In the genomic region with DNA sequence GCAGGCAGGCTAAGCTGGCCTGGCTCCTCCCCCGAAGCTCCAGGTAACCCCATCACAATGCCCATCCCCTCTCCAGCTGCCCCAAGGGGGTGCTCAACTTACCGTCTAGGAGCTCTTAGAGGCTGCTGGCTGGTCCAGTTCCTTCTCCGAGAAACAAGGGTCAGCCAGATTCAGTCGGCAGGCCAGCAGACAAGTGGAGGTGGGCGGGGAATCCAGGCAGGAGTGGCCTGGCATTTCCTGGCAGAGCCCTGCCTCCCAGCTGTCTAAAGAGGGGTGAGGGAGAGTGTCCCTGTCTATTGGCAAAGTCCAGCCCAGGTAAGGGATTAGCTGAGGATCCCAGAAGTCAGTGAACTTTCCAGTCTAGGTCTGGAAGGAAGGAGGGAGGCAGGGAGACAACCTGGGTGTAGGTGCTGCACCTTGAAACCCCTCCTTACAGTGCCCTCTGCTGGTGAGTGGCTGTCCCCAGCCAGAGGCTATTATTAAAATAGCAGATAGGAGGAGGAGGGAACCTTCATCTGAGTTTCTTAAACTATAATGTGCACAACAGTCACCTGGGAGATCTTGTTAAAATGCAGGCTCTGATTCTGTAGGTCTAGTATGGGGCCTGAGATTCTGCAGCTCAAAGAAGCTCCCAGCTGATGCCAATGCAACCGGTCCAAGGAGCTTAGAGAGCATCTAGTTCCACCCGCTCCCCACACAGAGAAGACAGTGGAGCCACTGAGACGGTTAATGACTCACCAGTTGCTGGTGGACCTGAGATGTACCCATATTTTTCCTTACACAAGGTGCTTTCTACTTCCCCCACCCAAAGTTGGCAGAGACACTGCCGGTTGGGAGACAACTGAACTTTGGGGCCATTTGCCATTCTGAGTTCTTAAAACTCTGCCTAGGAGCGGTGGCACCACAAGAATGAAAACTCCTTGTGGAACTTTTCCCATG, we compare ENCODE assay signal across 9 cellular contexts. TPM values are rescaled to one million over a fixed set of nuclear protein-coding genes. Genes with fewer than 3 reads are reported as not detected.
A peak's percentile ranks its signal among the peaks of the same experiment; 100 is the strongest.
DNase-seq lines count a peak whose midpoint lies in the region; ATAC-seq, FAIRE-seq and TF ChIP-seq lines count a peak whose summit lies in the region.
"Had no signal": no experiment of that assay in that cellular context is flagged by ENCODE, and none has a peak within 500 bp of the region (broad histone marks: within the 10 kb centered on the region; RNA-seq: fewer than 3 reads in every experiment).

A gene with protein sequence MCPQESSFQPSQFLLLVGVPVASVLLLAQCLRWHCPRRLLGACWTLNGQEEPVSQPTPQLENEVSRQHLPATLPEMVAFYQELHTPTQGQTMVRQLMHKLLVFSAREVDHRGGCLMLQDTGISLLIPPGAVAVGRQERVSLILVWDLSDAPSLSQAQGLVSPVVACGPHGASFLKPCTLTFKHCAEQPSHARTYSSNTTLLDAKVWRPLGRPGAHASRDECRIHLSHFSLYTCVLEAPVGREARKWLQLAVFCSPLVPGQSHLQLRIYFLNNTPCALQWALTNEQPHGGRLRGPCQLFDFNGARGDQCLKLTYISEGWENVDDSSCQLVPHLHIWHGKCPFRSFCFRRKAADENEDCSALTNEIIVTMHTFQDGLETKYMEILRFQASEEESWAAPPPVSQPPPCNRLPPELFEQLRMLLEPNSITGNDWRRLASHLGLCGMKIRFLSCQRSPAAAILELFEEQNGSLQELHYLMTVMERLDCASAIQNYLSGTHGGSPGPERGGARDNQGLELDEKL (minus strand): TSS at position 162 of the 939 bp plus-strand sequence. CDS start 4,147 bp downstream, outside the sequence.

- H3K9ac ChIP-seq in kidney (ENCODE audit: low read length in 2 of 2), result peak within 1 kb of the TSS; percentile 43 to 57

- no peak within 1 kb of the TSS for H3K27ac Mint-ChIP-seq in T-helper 17 cell
- H3K27ac Mint-ChIP-seq in brain, result peak within 1 kb of the TSS in 1 of 5 experiments; percentile 61

- FAIRE-seq in kidney (lab: Jason Lieb, UNC), result no peak

- H3K4me1 ChIP-seq in kidney (ENCODE audit: control insufficient read depth in 1 of 2, insufficient read depth in 1 of 2, low read depth in 1 of 2, low read length in 2 of 2), result peaks cover 6 to 21% of the 10 kb centered on the region in 2 donors

- intact Hi-C loops in kidney (cut with DNase I), result no loop called here

- H3K27ac ChIP-seq in kidney (ENCODE audit: low read depth in 2 of 2, low read length in 2 of 2), result peak within 1 kb of the TSS; percentile 86 to 91

- TF ChIP-seq CTCF in brain (conservative IDR thresholded peaks at IDR 0.05) (peak; percentile 38 to 62), kidney (IDR thresholded peaks at IDR 0.05; ENCODE audit: borderline replicate concordance, extremely low read depth, insufficient read depth) (peak; percentile 64)

- H3K4me3 Mint-ChIP-seq in T-helper 17 cell (no peak within 1 kb of the TSS), brain (peak within 1 kb of the TSS in 1 of 5 experiments; percentile 75)
- H3K4me3 Mint-ChIP-seq: T-helper 1 cell treated with Interleukin-12 subunit alpha and Interleukin-12 subunit beta and Interleukin-4 antibody, amounts not matched to agents 30 μg/mL and 1 μg/mL, for 36 hours had no signal

- H3K4me1 Mint-ChIP-seq in T-helper 17 cell (peaks cover 4% of the 10 kb centered on the region), brain (peaks cover 5% of the 10 kb centered on the region)

- ATAC-seq in T-helper 17 cell (peak; percentile 70), HG02852 (IDR thresholded peaks at IDR 0.05; ENCODE audit: unreplicated experiment) (no peak), HG03025 (IDR thresholded peaks at IDR 0.05; ENCODE audit: low FRiP score, unreplicated experiment) (no peak)

- DNase-seq in DMS79 treated with DMSO at 0.1 percent for 48 hours (lab: John Stamatoyannopoulos, UW) (peak; percentile 54), HuH-7.5 (ENCODE audit: low spot score) (peak; percentile 46), T-helper 17 cell (peak in 1 of 3 donors; percentile 52), kidney (peak; percentile 91)
- DNase-seq in stimulated activated CD8-positive, alpha-beta memory T cell treated with anti-CD3 and anti-CD28 coated beads, Interleukin-2, amount 100 ng/mL, for 48 hours (ENCODE audit: low read depth in 2 of 2), result peak; percentile 25 to 30

- H3K9me3 ChIP-seq in T-helper 17 cell (ENCODE audit: control insufficient read depth, low read length, poor library complexity, severe bottlenecking) (no peaks in the 10 kb centered on the region), kidney (ENCODE audit: control insufficient read depth in 1 of 2, low read length in 2 of 2) (no peaks in the 10 kb centered on the region)

- H3K36me3 ChIP-seq in kidney (ENCODE audit: control insufficient read depth in 1 of 2, insufficient read depth in 2 of 2, low read length in 2 of 2), result no peaks in the 10 kb centered on the region

- peak within 1 kb of the TSS; percentile 65 to 72 for H3K4me3 ChIP-seq in kidney (ENCODE audit: low read length in 2 of 2)

- H3K27me3 Mint-ChIP-seq in T-helper 17 cell, result no peaks in the 10 kb centered on the region
- H3K27me3 Mint-ChIP-seq in brain, result peaks cover 3% of the 10 kb centered on the region

- no peaks in the 10 kb centered on the region for H3K9me3 Mint-ChIP-seq in brain
- H3K9me3 Mint-ChIP-seq: T-helper 1 cell treated with Interleukin-12 subunit alpha and Interleukin-12 subunit beta and Interleukin-4 antibody, amounts not matched to agents 30 μg/mL and 1 μg/mL, for 36 hours had no signal

- H3K36me3 Mint-ChIP-seq in T-helper 17 cell (ENCODE audit: low read depth), result no peaks in the 10 kb centered on the region
- no peaks in the 10 kb centered on the region for H3K36me3 Mint-ChIP-seq in brain

RNA-seq across cellular contexts. Expression of the gene that starts here (rescaled TPM):
- 1 to 10 TPM; 4.2 to 4.9 TPM for total RNA-seq in T-helper 17 cell
- polyA plus RNA-seq in brain (ENCODE audit: insufficient read depth, low read depth, low replicate concordance), result 0.93 TPM
- 53.7 TPM for total RNA-seq in kidney
- 41.3 TPM for polyA plus RNA-seq in kidney (ENCODE audit: insufficient read depth, low read depth, low replicate concordance)

Comparison
In these comparisons a context has a peak if more than half of its experiments do, and no peak if none do; other contexts are left out.
1. RNA of the gene that starts here (polyA plus RNA-seq): 41.3 TPM in kidney (single experiment); 0.93 TPM in brain (single experiment); every median in the first group is over 10 times any median in the second.